In genomic region chr1:203146537-203146936, GRCh38 we compare ENCODE assay signal across 1 cellular context.
TF ChIP-seq lines count a peak whose summit lies in the region.

No MANE protein-coding gene starts in this region.

TF ChIP-seq in WTC11, 78 proteins besides CTCF, POLR2A, EP300 and RAD21 (continued from another document):
- TF ChIP-seq NFE2L1 (CRISPR knock-in tag; IDR thresholded peaks at IDR 0.05) (no peak), ZMAT4 (CRISPR knock-in tag; IDR thresholded peaks at IDR 0.05) (no peak), MXD4 (CRISPR knock-in tag; IDR thresholded peaks at IDR 0.05; ENCODE audit: borderline replicate concordance) (no peak), HMGA2 (CRISPR knock-in tag; IDR thresholded peaks at IDR 0.05) (no peak), FOXP1 (CRISPR knock-in tag; IDR thresholded peaks at IDR 0.05; ENCODE audit: borderline replicate concordance) (no peak)
